ENCODE assay signal across 10 cellular contexts in the genomic region with DNA sequence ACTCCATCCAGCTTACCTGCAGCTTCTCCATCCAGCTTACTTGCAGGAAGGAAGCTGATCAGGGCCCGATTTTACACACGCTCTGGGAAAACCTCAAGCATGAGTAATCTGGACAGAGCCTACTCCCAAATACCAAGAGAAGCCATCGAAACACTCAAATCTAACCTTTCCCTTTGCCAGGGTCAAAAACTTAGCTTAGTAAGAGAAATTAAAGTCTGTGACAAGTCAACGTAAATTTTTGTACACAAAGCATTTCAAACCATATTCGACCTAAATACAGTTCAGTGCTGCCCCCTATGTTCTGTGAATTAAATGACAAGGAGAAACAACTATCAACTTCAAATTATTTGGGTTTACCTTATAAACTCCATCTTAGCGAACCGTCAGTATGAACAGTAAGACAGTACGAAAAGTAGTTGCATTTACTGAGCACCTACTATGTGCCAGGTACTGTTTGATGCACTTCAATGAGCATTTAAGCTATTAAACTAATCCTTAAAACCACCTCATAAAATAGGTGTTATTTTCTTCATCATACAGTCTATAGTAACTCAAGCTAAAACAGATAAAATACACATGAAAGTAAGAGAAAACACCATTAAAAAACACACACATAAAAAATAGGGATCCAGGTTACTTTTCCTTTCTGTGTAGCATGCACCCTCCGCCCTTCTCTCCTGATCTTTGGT. TPM values are rescaled to one million over a fixed set of nuclear protein-coding genes. Genes with fewer than 3 reads are reported as not detected.
DNase-seq lines count a peak whose midpoint lies in the region; ATAC-seq, FAIRE-seq and TF ChIP-seq lines count a peak whose summit lies in the region.
"Had no signal": no experiment of that assay in that cellular context is flagged by ENCODE, and none has a peak within 500 bp of the region (broad histone marks: within the 10 kb centered on the region; RNA-seq: fewer than 3 reads in every experiment).

No MANE protein-coding gene starts in this region.

- ATAC-seq in left colon (peak; percentile 45), GM18870 (IDR thresholded peaks at IDR 0.05; ENCODE audit: unreplicated experiment) (no peak)

- H3K27me3 ChIP-seq in BLaER1 treated with 17β-estradiol and CSF1 and Interleukin-3, amounts not matched to agents 10 nM and 100 nM = no peaks in the 10 kb centered on the region
- no peaks in the 10 kb centered on the region for H3K27me3 ChIP-seq in KMS-11 (ENCODE audit: insufficient read depth, low read depth)
- H3K27me3 ChIP-seq in astrocyte (ENCODE audit: insufficient read depth, low read length) = no peaks in the 10 kb centered on the region
- H3K27me3 ChIP-seq: suprapubic skin had no signal

- peaks cover 0 to 15% (median 10%) of the 10 kb centered on the region in 10 experiments; a peak in 15 of 20 replicates for H3K4me1 ChIP-seq in BLaER1 treated with 17β-estradiol and CSF1 and Interleukin-3, amounts not matched to agents 10 nM and 100 nM
- H3K4me1 ChIP-seq in KMS-11 (ENCODE audit: low read depth, poor library complexity, severe bottlenecking) (peaks cover 7% of the 10 kb centered on the region), astrocyte (ENCODE audit: insufficient read depth, low read length) (peaks cover 4% of the 10 kb centered on the region)

- peak; percentile 71 for DNase-seq in astrocyte (ENCODE audit: low read depth)
- no peak for DNase-seq in left colon
- DNase-seq in activated naive CD8-positive, alpha-beta T cell treated with anti-CD3 and anti-CD28 coated beads for 36 hours = no peak
- DNase-seq in activated gamma-delta T cell (lab: John Stamatoyannopoulos, UW) = no peak
- DNase-seq in activated T-cell treated with anti-CD3 and anti-CD28 coated beads, Interleukin-2, amount 50 U/mL, for 24 hours = no peak

- FAIRE-seq in astrocyte (lab: Jason Lieb, UNC) = peak; percentile 41
- FAIRE-seq: endometrium had no signal

- peak overlapping the region; percentile 3 to 62 (median 31); a peak in 11 of 22 replicates for H3K4me2 ChIP-seq in BLaER1 treated with 17β-estradiol and CSF1 and Interleukin-3, amounts not matched to agents 10 nM and 100 nM
- H3K4me2 ChIP-seq in KMS-11 = no peak overlapping the region
- no peak overlapping the region for H3K4me2 ChIP-seq in astrocyte (ENCODE audit: low read length)

- no peaks in the 10 kb centered on the region for H3K9me3 Mint-ChIP-seq in astrocyte (ENCODE audit: unreplicated experiment)
- no peaks in the 10 kb centered on the region for H3K9me3 Mint-ChIP-seq in activated naive CD8-positive, alpha-beta T cell treated with anti-CD3 and anti-CD28 coated beads for 36 hours
- no peaks in the 10 kb centered on the region for H3K9me3 Mint-ChIP-seq in activated T-cell treated with anti-CD3 and anti-CD28 coated beads, Interleukin-2, amount 50 U/mL, for 24 hours

- H3K27ac ChIP-seq in BLaER1 treated with 17β-estradiol and CSF1 and Interleukin-3, amounts not matched to agents 10 nM and 100 nM = no peak overlapping the region
- H3K27ac ChIP-seq in KMS-11 (no peak overlapping the region), astrocyte (ENCODE audit: low read depth, low read length) (no peak overlapping the region)
- H3K27ac ChIP-seq: suprapubic skin had no signal

- TF ChIP-seq CTCF in KMS-11 (conservative IDR thresholded peaks at IDR 0.05; ENCODE audit: low read depth, low read length) (peak; percentile 81), astrocyte (IDR thresholded peaks at IDR 0.05; ENCODE audit: insufficient read depth, low read depth, low read length) (peak; percentile 74)

- H3K36me3 ChIP-seq in BLaER1 treated with 17β-estradiol and CSF1 and Interleukin-3, amounts not matched to agents 10 nM and 100 nM = peaks cover 54 to 79% (median 64%) of the 10 kb centered on the region in 11 experiments
- H3K36me3 ChIP-seq in KMS-11 (ENCODE audit: insufficient read depth) = no peaks in the 10 kb centered on the region
- H3K36me3 ChIP-seq in astrocyte (ENCODE audit: insufficient read depth, low read length) = peaks cover 43% of the 10 kb centered on the region

- H3K79me2 ChIP-seq in KMS-11 (ENCODE audit: insufficient read depth, low read depth) (no peaks in the 10 kb centered on the region), astrocyte (ENCODE audit: insufficient read depth, low read length) (no peaks in the 10 kb centered on the region)

- peaks cover 21% of the 10 kb centered on the region for H3K36me3 Mint-ChIP-seq in astrocyte (ENCODE audit: low read depth, unreplicated experiment)
- peaks cover 20% of the 10 kb centered on the region for H3K36me3 Mint-ChIP-seq in activated naive CD8-positive, alpha-beta T cell treated with anti-CD3 and anti-CD28 coated beads for 36 hours
- peaks cover 65% of the 10 kb centered on the region for H3K36me3 Mint-ChIP-seq in activated T-cell treated with anti-CD3 and anti-CD28 coated beads, Interleukin-2, amount 50 U/mL, for 24 hours (ENCODE audit: low read depth)

- H3K4me1 Mint-ChIP-seq in astrocyte (ENCODE audit: low read depth, unreplicated experiment) = peaks cover 11% of the 10 kb centered on the region
- H3K4me1 Mint-ChIP-seq in activated naive CD8-positive, alpha-beta T cell treated with anti-CD3 and anti-CD28 coated beads for 36 hours = peaks cover 4% of the 10 kb centered on the region
- H3K4me1 Mint-ChIP-seq in activated T-cell treated with anti-CD3 and anti-CD28 coated beads, Interleukin-2, amount 50 U/mL, for 24 hours (ENCODE audit: low read depth) = no peaks in the 10 kb centered on the region

- no peak overlapping the region for H2AFZ ChIP-seq in KMS-11 (ENCODE audit: low read depth)
- H2AFZ ChIP-seq in astrocyte (ENCODE audit: low read depth, low read length) = no peak overlapping the region

- H3K27me3 Mint-ChIP-seq in astrocyte (ENCODE audit: low read depth, unreplicated experiment) = no peaks in the 10 kb centered on the region
- no peaks in the 10 kb centered on the region for H3K27me3 Mint-ChIP-seq in activated naive CD8-positive, alpha-beta T cell treated with anti-CD3 and anti-CD28 coated beads for 36 hours
- no peaks in the 10 kb centered on the region for H3K27me3 Mint-ChIP-seq in activated T-cell treated with anti-CD3 and anti-CD28 coated beads, Interleukin-2, amount 50 U/mL, for 24 hours

- peaks cover 0 to 16% (median 0%) of the 10 kb centered on the region in 11 experiments; a peak in 3 of 22 replicates for H4K20me1 ChIP-seq in BLaER1 treated with 17β-estradiol and CSF1 and Interleukin-3, amounts not matched to agents 10 nM and 100 nM
- H4K20me1 ChIP-seq in KMS-11 (ENCODE audit: insufficient read depth) (no peaks in the 10 kb centered on the region), astrocyte (ENCODE audit: insufficient read depth, low read length) (peaks cover 29% of the 10 kb centered on the region)

- no peak overlapping the region for H3K9ac ChIP-seq in BLaER1 treated with 17β-estradiol and CSF1 and Interleukin-3, amounts not matched to agents 10 nM and 100 nM
- no peak overlapping the region for H3K9ac ChIP-seq in KMS-11
- H3K9ac ChIP-seq in astrocyte (ENCODE audit: low read length) = no peak overlapping the region

- intact Hi-C loops in left colon (cut with DNase I, micrococcal nuclease) = no loop called here

- no peak overlapping the region for H3K4me3 Mint-ChIP-seq in astrocyte (ENCODE audit: unreplicated experiment)
- no peak overlapping the region for H3K4me3 Mint-ChIP-seq in activated naive CD8-positive, alpha-beta T cell treated with anti-CD3 and anti-CD28 coated beads for 36 hours
- no peak overlapping the region for H3K4me3 Mint-ChIP-seq in activated T-cell treated with anti-CD3 and anti-CD28 coated beads, Interleukin-2, amount 50 U/mL, for 24 hours

- peaks cover 9 to 21% (median 14%) of the 10 kb centered on the region in 11 experiments for H3K9me3 ChIP-seq in BLaER1 treated with 17β-estradiol and CSF1 and Interleukin-3, amounts not matched to agents 10 nM and 100 nM (replicated peaks in 1 of 11)
- H3K9me3 ChIP-seq in astrocyte (ENCODE audit: insufficient read depth, low read depth, low read length) = no peaks in the 10 kb centered on the region
- H3K9me3 ChIP-seq: suprapubic skin had no signal

- H3K27ac Mint-ChIP-seq in astrocyte (ENCODE audit: unreplicated experiment) = peak overlapping the region; percentile 38
- H3K27ac Mint-ChIP-seq in activated naive CD8-positive, alpha-beta T cell treated with anti-CD3 and anti-CD28 coated beads for 36 hours = no peak overlapping the region
- no peak overlapping the region for H3K27ac Mint-ChIP-seq in activated T-cell treated with anti-CD3 and anti-CD28 coated beads, Interleukin-2, amount 50 U/mL, for 24 hours

- H3K4me3 ChIP-seq in BLaER1 treated with 17β-estradiol and CSF1 and Interleukin-3, amounts not matched to agents 10 nM and 100 nM = no peak overlapping the region
- no peak overlapping the region for H3K4me3 ChIP-seq in KMS-11 (IDR thresholded peaks at IDR 0.05; ENCODE audit: insufficient read depth, low read depth, low read length)
- no peak overlapping the region for H3K4me3 ChIP-seq in astrocyte (ENCODE audit: insufficient read depth, low read depth, low read length)
- H3K4me3 ChIP-seq: suprapubic skin had no signal

RNA-seq across cellular contexts. Expression of a gene that starts 36.9 kb away (rescaled TPM):
- total RNA-seq in astrocyte (59.5 and 64.1 TPM in 2 replicates), left colon (10 to 100 TPM; 36.9 to 42.1 TPM)
- 10 to 100 TPM; 27.2 to 29.1 TPM for total RNA-seq in activated naive CD8-positive, alpha-beta T cell treated with anti-CD3 and anti-CD28 coated beads for 36 hours

Comparison
In these comparisons a context has a peak if more than half of its experiments do, and no peak if none do; other contexts are left out.
1. H3K4me2 ChIP-seq: peak in BLaER1 treated with 17β-estradiol and CSF1 and Interleukin-3, amounts not matched to agents 10 nM and 100 nM (11 of 11); none in KMS-11 (single experiment) and astrocyte (single experiment).